ENCODE assay signal across 29 cellular contexts in the genomic region with DNA sequence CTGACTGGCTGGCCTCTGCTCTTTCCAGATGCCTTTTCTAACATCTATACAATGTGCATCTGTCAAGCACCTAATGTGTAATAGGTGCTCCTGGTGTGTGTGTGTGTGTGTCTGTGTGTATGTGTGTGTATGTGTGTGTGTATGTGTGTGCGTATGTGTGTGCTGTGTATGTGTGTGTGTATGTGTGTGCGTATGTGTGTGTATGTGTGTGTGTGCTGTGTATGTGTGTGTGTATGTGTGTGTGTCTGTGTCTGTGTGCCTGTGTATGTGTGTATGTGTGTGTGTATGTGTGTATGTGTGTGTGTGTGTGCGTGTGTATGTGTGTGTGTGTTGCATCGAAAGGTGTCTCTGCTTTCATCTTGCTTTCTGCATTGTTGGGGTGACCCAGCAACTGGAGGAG. TPM values are rescaled to one million over a fixed set of nuclear protein-coding genes. Genes with fewer than 3 reads are reported as not detected.
DNase-seq lines count a peak whose midpoint lies in the region; ATAC-seq, FAIRE-seq and TF ChIP-seq lines count a peak whose summit lies in the region.
"Had no signal": no experiment of that assay in that cellular context is flagged by ENCODE, and none has a peak within 500 bp of the region (broad histone marks: within the 10 kb centered on the region; RNA-seq: fewer than 3 reads in every experiment).

No MANE protein-coding gene starts in this region.

- POLR2A ChIA-PET in IMR-90 (lab: Charles Lee; ENCODE audit: unreplicated experiment), result no interaction called here
- POLR2A ChIA-PET in HepG2 (lab: Yijun Ruan, JAX), result no interaction called here

- no peak for TF ChIP-seq EP300 in HepG2 (IDR thresholded peaks at IDR 0.05; ENCODE audit: low read depth in 2 of 2, low read length in 2 of 2)
- no peak for TF ChIP-seq EP300 in HepG2 (CRISPR knock-in tag; IDR thresholded peaks at IDR 0.05; ENCODE audit: borderline replicate concordance)

- dilution Hi-C loops in IMR-90 (cut with HindIII; ENCODE audit: low sequenced_read_pairs, unreplicated experiment), result no loop called here

- in situ Hi-C loops in IMR-90 (cut with MboI; ENCODE audit: low sequenced_read_pairs), result no loop called here
- in situ Hi-C loops in HepG2 (cut with HindIII; ENCODE audit: extremely low pct_ligation_motif_present, low pct_unique_long_range_greater_than_20kb), result no loop called here

- H3K4me2 ChIP-seq in IMR-90 (ENCODE audit: low read depth, low read length) (no peak overlapping the region), HepG2 (ENCODE audit: low read depth, low read length) (no peak overlapping the region), neuronal stem cell (ENCODE audit: insufficient read depth, low read length, poor library complexity, severe bottlenecking) (no peak overlapping the region)
- H3K4me2 ChIP-seq: GM23338, PC-9 had no signal

- no peak overlapping the region for H4K5ac ChIP-seq in IMR-90 (ENCODE audit: low read depth, low read length)

- no peaks in the 10 kb centered on the region for H3K9me3 ChIP-seq in IMR-90 (ENCODE audit: control insufficient read depth, insufficient read depth, low read length)
- no peaks in the 10 kb centered on the region for H3K9me3 ChIP-seq in HepG2 (ENCODE audit: low read length)
- no peaks in the 10 kb centered on the region for H3K9me3 ChIP-seq in neuronal stem cell (replicated peaks in 1 of 2; ENCODE audit: control insufficient read depth in 2 of 2, insufficient read depth in 1 of 2, low read depth in 1 of 2, low read length in 2 of 2)
- H3K9me3 ChIP-seq: BE2C, MG63 had no signal

- BruUV-seq in IMR-90 (replicated peaks; lab: Mats Ljungman, UMichigan) (no TSS peak), HepG2 (replicated peaks; lab: Mats Ljungman, UMichigan) (no TSS peak)

- no peak for TF ChIP-seq CTCF in IMR-90 (conservative IDR thresholded peaks at IDR 0.05; ENCODE audit: low read depth, low read length)
- no peak for TF ChIP-seq CTCF in HepG2 (CRISPR knock-in tag; IDR thresholded peaks at IDR 0.05)

- H2AK9ac ChIP-seq in IMR-90 (replicated peaks; ENCODE audit: low read depth, low read length, poor library complexity), result no peak overlapping the region

- H3K23ac ChIP-seq in IMR-90 (ENCODE audit: low read depth, low read length) (no peak overlapping the region), neuronal stem cell (ENCODE audit: low read depth, low read length, poor library complexity) (no peak overlapping the region)

- DNase-seq in GM12891 (ENCODE audit: insufficient read length, low spot score) (no peak), IMR-90 (no peak), HepG2 (ENCODE audit: low spot score) (no peak), neuronal stem cell (ENCODE audit: low spot score) (no peak), NOMO-1 treated with DMSO at 0.1 percent for 48 hours (lab: John Stamatoyannopoulos, UW; ENCODE audit: unreplicated experiment) (no peak), foreskin melanocyte (no peak)
- DNase-seq in effector CD8-positive, alpha-beta T cell (lab: John Stamatoyannopoulos, UW), result no peak
- DNase-seq: 8988T; ACHN; BE2C; CD8-positive, alpha-beta memory T cell; DMS 273 treated with DMSO at 0.1 percent for 48 hours; DMS79; EL; GDM1; HCEC 1CT; KG1; MG63; NCI-H1105 treated with DMSO at 0.1 percent for 48 hours; NCI-H2029; NCI-H446; NCI-H524 treated with DMSO at 0.1 percent for 48 hours; NCI-H774; NK-92 treated with Interleukin-12 subunit alpha and Interleukin-12 subunit beta, amount 100 ng/mL, for 24 hours; PC-9 had no signal

- WGBS in IMR-90 (ENCODE audit: extremely low coverage in 2 of 2, insufficient read length in 1 of 2), 2 experiments, result 100% methylated on average over 1 of the region's 4 CpGs; no CpG with 5 or more reads in 1 of the 2 experiments
- WGBS in HepG2 (ENCODE audit: low lambda C conversion rate), result 65% methylated on average over 4 of the region's 4 CpGs
- no CpG with 5 or more reads among the region's 4 CpGs for WGBS in neuronal stem cell (ENCODE audit: extremely low coverage in 2 of 2, insufficient read length in 2 of 2, insufficient replicate concordance in 1 of 2), 2 donors

- H2BK120ac ChIP-seq in IMR-90 (ENCODE audit: low read depth, low read length), result no peak overlapping the region
- H2BK120ac ChIP-seq in neuronal stem cell (ENCODE audit: low read depth, low read length), result no peak overlapping the region

- TF ChIP-seq RAD21 in IMR-90 (IDR thresholded peaks at IDR 0.05; ENCODE audit: low read length) (no peak), HepG2 (CRISPR knock-in tag; IDR thresholded peaks at IDR 0.05) (no peak)

- TF ChIP-seq POLR2A in GM12891 (IDR thresholded peaks at IDR 0.05; ENCODE audit: low read depth, low read length) (no peak), IMR-90 (IDR thresholded peaks at IDR 0.05; ENCODE audit: low read depth, low read length) (no peak), HepG2 (IDR thresholded peaks at IDR 0.05; ENCODE audit: insufficient read depth in 1 of 2, low read depth in 2 of 2, low read length in 2 of 2) (no peak)

- H3K56ac ChIP-seq in IMR-90 (ENCODE audit: extremely low read depth, insufficient read depth, low read length), result no peak overlapping the region

- ATAC-seq in IMR-90 (ENCODE audit: low read depth) (no peak), HepG2 (no peak), GM21390 (IDR thresholded peaks at IDR 0.05; ENCODE audit: unreplicated experiment) (no peak)
- ATAC-seq: GM23338, Right ventricle myocardium inferior had no signal

- no peak overlapping the region for H3K14ac ChIP-seq in IMR-90 (replicated peaks; ENCODE audit: low read depth, low read length)
- H3K14ac ChIP-seq in neuronal stem cell (ENCODE audit: low read length), result peak overlapping the region; percentile 9

- no peak overlapping the region for H3K4me3 ChIP-seq in IMR-90 (ENCODE audit: insufficient read depth, low read depth, low read length)
- no peak overlapping the region for H3K4me3 ChIP-seq in HepG2 (replicated peaks in 1 of 3; ENCODE audit: insufficient read depth in 1 of 3, low read depth in 2 of 3, low read length in 3 of 3)
- peak overlapping the region in 1 of 2 donors; percentile 38 for H3K4me3 ChIP-seq in neuronal stem cell (ENCODE audit: low read length in 2 of 2)
- H3K4me3 ChIP-seq: GM23338, MG63, PC-9 had no signal

- H3K27me3 ChIP-seq in IMR-90 (ENCODE audit: control insufficient read depth, insufficient read depth, low read length) (peaks cover 6% of the 10 kb centered on the region), HepG2 (ENCODE audit: control insufficient read depth in 1 of 2, insufficient read depth in 2 of 2, low read length in 2 of 2) (peaks cover 1 to 21% of the 10 kb centered on the region in 2 experiments; a peak in 4 of 5 replicates), neuronal stem cell (ENCODE audit: control insufficient read depth in 3 of 3, insufficient read depth in 3 of 3, low read depth in 1 of 3, low read length in 3 of 3) (no peaks in the 10 kb centered on the region)
- H3K27me3 ChIP-seq: MG63 had no signal

- H3K36me3 ChIP-seq in IMR-90 (ENCODE audit: control insufficient read depth, insufficient read depth, low read length) (no peaks in the 10 kb centered on the region), HepG2 (replicated peaks in 1 of 2; ENCODE audit: control insufficient read depth in 1 of 2, insufficient read depth in 2 of 2, low read length in 2 of 2) (no peaks in the 10 kb centered on the region), neuronal stem cell (replicated peaks in 1 of 2; ENCODE audit: control insufficient read depth in 2 of 2, insufficient read depth in 2 of 2, low read length in 2 of 2) (peaks cover 2 to 39% of the 10 kb centered on the region in 2 donors)
- H3K36me3 ChIP-seq: BE2C had no signal

- H3K27ac ChIP-seq in IMR-90 (ENCODE audit: insufficient read depth, low read length) (no peak overlapping the region), HepG2 (ENCODE audit: extremely low read length, insufficient read depth, low read length) (no peak overlapping the region), neuronal stem cell (replicated peaks; ENCODE audit: low read length) (no peak overlapping the region)
- H3K27ac ChIP-seq: PC-9 had no signal

- H3K79me1 ChIP-seq in IMR-90 (ENCODE audit: low read depth in 1 of 2, low read length in 2 of 2) (no peaks in the 10 kb centered on the region), neuronal stem cell (ENCODE audit: low read depth, low read length) (peaks cover 8% of the 10 kb centered on the region)

- intact Hi-C loops in IMR-90 (cut with micrococcal nuclease) (loop anchor here (5.0 kb wide), 2 partner anchors 125 to 260 kb away; no protein-coding TSS in a partner anchor), HepG2 (cut with micrococcal nuclease; ENCODE audit: unreplicated experiment) (loop anchor here (10.0 kb wide), 1 partner anchor 58 kb away; the partner anchor contains the start of gene PKNOX2)

- no peaks in the 10 kb centered on the region for H3K79me2 ChIP-seq in HepG2 (ENCODE audit: insufficient read depth, low read length)

- no peak overlapping the region for H3K18ac ChIP-seq in IMR-90 (ENCODE audit: low read depth, low read length)
- no peak overlapping the region for H3K18ac ChIP-seq in neuronal stem cell (ENCODE audit: low read length)

- no peak overlapping the region for H3K9ac ChIP-seq in IMR-90 (ENCODE audit: low read depth, low read length)
- H3K9ac ChIP-seq in HepG2 (ENCODE audit: insufficient read depth, low read depth, low read length), result no peak overlapping the region
- peak overlapping the region; percentile 82 for H3K9ac ChIP-seq in neuronal stem cell (ENCODE audit: low read depth, low read length, poor library complexity)

- H4K8ac ChIP-seq in IMR-90 (ENCODE audit: low read depth in 2 of 2, low read length in 2 of 2) (no peak overlapping the region), neuronal stem cell (ENCODE audit: low read depth, low read length) (peak overlapping the region; percentile 31)

- peak overlapping the region; percentile 39; the same call in 1 of the 2 replicates for H2AK5ac ChIP-seq in IMR-90 (ENCODE audit: low read depth, low read length)
- no peak overlapping the region for H2AK5ac ChIP-seq in neuronal stem cell (ENCODE audit: low read depth, low read length)

- no peak overlapping the region for H2BK20ac ChIP-seq in IMR-90 (ENCODE audit: low read depth, low read length)

- H3K4me1 ChIP-seq in IMR-90 (ENCODE audit: control insufficient read depth, insufficient read depth, low read length) (no peaks in the 10 kb centered on the region), HepG2 (ENCODE audit: insufficient read depth, low read length) (no peaks in the 10 kb centered on the region), neuronal stem cell (ENCODE audit: control insufficient read depth in 2 of 2, insufficient read depth in 1 of 2, low read depth in 1 of 2, low read length in 2 of 2) (peaks cover 6 to 26% of the 10 kb centered on the region in 2 donors)
- H3K4me1 ChIP-seq: BE2C had no signal

- no peaks in the 10 kb centered on the region; the same call in 1 of the 2 replicates for H4K20me1 ChIP-seq in IMR-90 (ENCODE audit: insufficient read depth, low read length)
- H4K20me1 ChIP-seq in HepG2 (ENCODE audit: insufficient read depth, low read length), result no peaks in the 10 kb centered on the region

- H2BK15ac ChIP-seq in IMR-90 (ENCODE audit: low read depth, low read length) (no peak overlapping the region), neuronal stem cell (ENCODE audit: low read length) (no peak overlapping the region)

- no peak overlapping the region for H2AFZ ChIP-seq in IMR-90 (replicated peaks; ENCODE audit: low read length, poor library complexity)
- no peak overlapping the region for H2AFZ ChIP-seq in HepG2 (ENCODE audit: low read length)
- H2AFZ ChIP-seq in neuronal stem cell (ENCODE audit: low read length), result no peak overlapping the region
- H2AFZ ChIP-seq: GM23338, PC-9 had no signal

- no peak overlapping the region for H2BK12ac ChIP-seq in neuronal stem cell (ENCODE audit: low read length)

- H2BK5ac ChIP-seq in IMR-90 (ENCODE audit: low read depth, low read length, poor library complexity, severe bottlenecking) (peak overlapping the region; percentile 89), neuronal stem cell (ENCODE audit: low read length) (no peak overlapping the region)

- CTCF ChIA-PET in IMR-90 (lab: Yijun Ruan, JAX), result no interaction called here
- CTCF ChIA-PET in HepG2 (lab: Yijun Ruan, JAX; ENCODE audit: low intra/inter-chr PET ratio, low total read pairs), result no interaction called here

- H3K9me1 ChIP-seq in IMR-90 (ENCODE audit: insufficient read depth, low read length), result peaks cover 4% of the 10 kb centered on the region

- no peak overlapping the region for H4K91ac ChIP-seq in IMR-90 (ENCODE audit: insufficient read depth, low read depth, low read length)
- no peak overlapping the region for H4K91ac ChIP-seq in neuronal stem cell (ENCODE audit: low read depth, low read length, poor library complexity)

- H3K4ac ChIP-seq in IMR-90 (ENCODE audit: low read depth, low read length) (peak overlapping the region; percentile 17; the same call in 1 of the 2 replicates), neuronal stem cell (ENCODE audit: low read length) (peak overlapping the region; percentile 38)

- FAIRE-seq in GM12891 (lab: Jason Lieb, UNC), result peak; percentile 73
- FAIRE-seq in HepG2 (lab: Jason Lieb, UNC), result no peak

RNA-seq across cellular contexts. Expression of gene PKNOX2, which starts 57.9 kb away (rescaled TPM):
- not detected for polyA plus RNA-seq in GM12891 (2012; ENCODE audit: low read depth, missing spikeins)
- 0.72 and 1.1 TPM in 2 replicates for total RNA-seq in IMR-90 (2012; rRNA removed)
- 1.7 and 2.3 TPM in 2 replicates for polyA plus RNA-seq in IMR-90 (2012; rRNA removed)
- polyA plus RNA-seq in IMR-90 (2012; cell fraction: cytosol; rRNA removed), result 1.4 and 1.6 TPM in 2 replicates
- polyA plus RNA-seq in IMR-90 (2012; cell fraction: nucleus; rRNA removed; ENCODE audit: low replicate concordance), result 1.7 and 2.4 TPM in 2 replicates
- not detected in 2 replicates for total RNA-seq in HepG2 (2016; rRNA removed; fragmentation: Illumina TruSeq; extraction: Trizol)
- not detected in 2 replicates for total RNA-seq in HepG2 (2016; cell fraction: cytosol; rRNA removed; fragmentation: Illumina TruSeq; extraction: Trizol; ENCODE audit: low read depth)
- not detected in 2 replicates for total RNA-seq in HepG2 (2016; cell fraction: insoluble cytoplasmic fraction; rRNA removed; fragmentation: Illumina TruSeq; extraction: Trizol)
- not detected in 2 replicates for total RNA-seq in HepG2 (2016; cell fraction: membrane; rRNA removed; fragmentation: Illumina TruSeq; extraction: Trizol)
- not detected in 2 replicates for total RNA-seq in HepG2 (2016; cell fraction: nucleus; rRNA removed; fragmentation: Illumina TruSeq; extraction: Trizol)
- polyA plus RNA-seq in HepG2 (2011; rRNA removed), result not detected in 2 replicates
- polyA plus RNA-seq in HepG2 (2011; cell fraction: cytosol; rRNA removed), result not detected in 2 replicates
- polyA plus RNA-seq in HepG2 (2011; cell fraction: nucleus; rRNA removed), result not detected in 2 replicates
- not detected in 2 replicates for polyA plus RNA-seq in HepG2 (2012)
- polyA plus RNA-seq in HepG2 (2016; cell fraction: cytosol; fragmentation: Illumina TruSeq; extraction: Trizol; ENCODE audit: low read depth), result not detected in 2 replicates
- not detected in 2 replicates for polyA plus RNA-seq in HepG2 (2016; cell fraction: insoluble cytoplasmic fraction; fragmentation: Illumina TruSeq; extraction: Trizol; ENCODE audit: low read depth)
- not detected in 2 replicates for polyA plus RNA-seq in HepG2 (2016; cell fraction: membrane; fragmentation: Illumina TruSeq; extraction: Trizol; ENCODE audit: low read depth)
- polyA plus RNA-seq in HepG2 (2016; cell fraction: nucleus; fragmentation: Illumina TruSeq; extraction: Trizol; ENCODE audit: insufficient read depth, low read depth), result not detected in 2 replicates
- polyA minus RNA-seq in HepG2 (2011; rRNA and poly(A)+ RNA removed; ENCODE audit: low replicate concordance), result not detected in 2 replicates
- polyA minus RNA-seq in HepG2 (2011; cell fraction: cytosol; rRNA and poly(A)+ RNA removed), result not detected in 2 replicates
- not detected in 2 replicates for polyA minus RNA-seq in HepG2 (2011; cell fraction: nucleus; rRNA and poly(A)+ RNA removed)
- polyA plus RNA-seq in neuronal stem cell (2013, experiment 1 of 2), result 20.5 TPM
- polyA plus RNA-seq in neuronal stem cell (2013, experiment 2 of 2), result 20.4 TPM
- total RNA-seq: CD8-positive, alpha-beta memory T cell; PC-9 had no signal
- polyA plus RNA-seq: CD14-positive monocyte; CD8-positive, alpha-beta memory T cell had no signal
